In the genomic region with DNA sequence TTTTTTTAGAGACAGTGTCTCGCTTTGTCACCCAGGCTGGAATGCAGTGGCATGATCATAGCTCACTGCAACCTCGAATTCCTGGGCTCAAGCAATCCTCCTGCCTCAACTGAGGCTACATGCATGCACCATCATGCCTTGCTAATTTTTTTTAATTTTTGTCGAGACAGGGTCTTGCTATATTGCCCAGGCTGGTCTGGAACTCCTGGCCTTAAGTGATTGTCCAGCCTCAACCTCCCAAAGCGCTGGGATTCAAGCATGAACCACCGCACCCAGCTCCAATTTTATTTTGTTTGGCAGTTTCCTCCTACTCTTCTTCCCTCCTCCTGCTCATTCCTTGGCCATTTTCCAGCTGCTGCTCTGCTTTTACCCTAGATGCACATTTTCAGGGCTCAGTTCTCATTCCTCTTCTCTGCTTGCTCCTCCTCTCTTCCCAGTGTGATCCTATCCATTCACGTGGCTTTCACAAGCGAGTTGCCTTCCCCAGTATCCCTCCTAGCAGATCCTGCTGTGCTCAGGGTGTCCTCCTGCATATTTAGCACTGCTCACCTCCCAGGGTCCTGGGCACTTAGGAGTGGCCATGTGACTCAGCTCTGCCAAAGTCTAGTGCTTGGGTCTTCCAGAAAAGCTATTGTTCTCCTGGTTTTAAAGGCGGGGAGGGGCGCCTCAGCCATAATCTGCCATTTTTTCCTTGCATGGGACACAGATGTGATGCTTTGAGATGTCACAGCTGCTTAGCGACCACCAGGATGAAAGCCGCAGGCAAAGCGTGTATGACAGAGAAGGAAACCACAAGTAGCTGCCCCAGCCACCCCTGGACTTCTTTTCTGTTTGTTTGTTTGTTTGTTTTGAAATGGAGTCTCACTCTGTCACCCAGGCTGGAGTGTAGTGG, we compare ENCODE assay signal across 13 cellular contexts. TPM values are rescaled to one million over a fixed set of nuclear protein-coding genes. Genes with fewer than 3 reads are reported as not detected.
A peak's percentile ranks its signal among the peaks of the same experiment; 100 is the strongest.
DNase-seq lines count a peak whose midpoint lies in the region; ATAC-seq and TF ChIP-seq lines count a peak whose summit lies in the region.
"Had no signal": no experiment of that assay in that cellular context is flagged by ENCODE, and none has a peak within 500 bp of the region (broad histone marks: within the 10 kb centered on the region; RNA-seq: fewer than 3 reads in every experiment).

No MANE protein-coding gene starts in this region.

- peaks cover 10% of the 10 kb centered on the region for H3K36me3 Mint-ChIP-seq in Caco-2 (ENCODE audit: insufficient read depth, unreplicated experiment)
- H3K36me3 Mint-ChIP-seq: CD4-positive, alpha-beta memory T cell had no signal

- no peaks in the 10 kb centered on the region for H3K4me1 Mint-ChIP-seq in Caco-2 (ENCODE audit: low read depth, unreplicated experiment)
- H3K4me1 Mint-ChIP-seq: CD4-positive, alpha-beta memory T cell; central memory CD8-positive, alpha-beta T cell had no signal

- DNase-seq in AG04449 (ENCODE audit: low read depth, low spot score) (peak; percentile 38), choroid plexus epithelial cell (ENCODE audit: low read depth) (peak; percentile 88), DMS79 (lab: John Stamatoyannopoulos, UW) (no peak), Caco-2 (no peak)
- DNase-seq in stimulated activated CD4-positive, alpha-beta T cell treated with anti-CD3 and anti-CD28 coated beads, Interleukin-2, amount 100 ng/mL, for 48 hours, result no peak
- DNase-seq: CD4-positive, alpha-beta memory T cell; gastrocnemius medialis; NCI-H510A treated with DMSO at 0.1 percent for 48 hours had no signal

- CTCF ChIA-PET in AG04449 (lab: Yijun Ruan, JAX), result interaction anchor here (1.1 kb wide), 1 partner anchor 9 kb away, joined by 3 read pairs; no protein-coding TSS in a partner anchor
- CTCF ChIA-PET in HEK293 (lab: Yijun Ruan, JAX), result interaction anchor here (0.6 kb wide), 3 partner anchors 11 to 533 kb away, joined by 3 to 4 read pairs (median 3); no protein-coding TSS in a partner anchor
- CTCF ChIA-PET in Caco-2 (lab: Charles Lee), result no interaction called here

- H3K27me3 ChIP-seq in muscle layer of colon (ENCODE audit: control insufficient read depth in 1 of 2, insufficient read depth in 2 of 2, low read length in 2 of 2) (no peaks in the 10 kb centered on the region), Caco-2 (replicated peaks; ENCODE audit: control insufficient read depth, insufficient read depth, low read length) (no peaks in the 10 kb centered on the region)
- H3K27me3 ChIP-seq: gastrocnemius medialis had no signal

- no peaks in the 10 kb centered on the region for H3K4me1 ChIP-seq in HEK293 (ENCODE audit: control insufficient read depth, insufficient read depth, low read length)
- peaks cover 15% of the 10 kb centered on the region for H3K4me1 ChIP-seq in muscle layer of colon (ENCODE audit: insufficient read depth, low read length)
- H3K4me1 ChIP-seq in Caco-2, result no peaks in the 10 kb centered on the region
- H3K4me1 ChIP-seq: gastrocnemius medialis had no signal

- H3K27ac ChIP-seq in HEK293 (ENCODE audit: extremely low read depth, low read depth, low read length) (no peak overlapping the region), muscle layer of colon (ENCODE audit: low read depth, low read length) (peak overlapping the region; percentile 61)

- intact Hi-C loops in Caco-2 (cut with micrococcal nuclease; ENCODE audit: unreplicated experiment), result no loop called here

- TF ChIP-seq CTCF in AG04449 (IDR thresholded peaks at IDR 0.05; ENCODE audit: insufficient read depth, low read length, missing control alignments) (no peak), HEK293 (tag by site-specific recombination; IDR thresholded peaks at IDR 0.05) (no peak), choroid plexus epithelial cell (conservative IDR thresholded peaks at IDR 0.05; ENCODE audit: low read depth, low read length) (no peak), Caco-2 (IDR thresholded peaks at IDR 0.05; ENCODE audit: insufficient read depth in 1 of 2, low read depth in 1 of 2, low read length in 1 of 2, severe bottlenecking in 1 of 2, unreplicated experiment in 1 of 2) (no peak)

- no peaks in the 10 kb centered on the region for H3K27me3 Mint-ChIP-seq in Caco-2 (ENCODE audit: insufficient read depth, unreplicated experiment)
- H3K27me3 Mint-ChIP-seq: CD4-positive, alpha-beta memory T cell; central memory CD8-positive, alpha-beta T cell had no signal

- H3K27ac Mint-ChIP-seq in Caco-2 (ENCODE audit: unreplicated experiment), result no peak overlapping the region
- H3K27ac Mint-ChIP-seq: activated T-helper 1 cell treated with anti-CD3 and anti-CD28 coated beads, Interleukin-12 subunit alpha, Interleukin-12 subunit beta, Interleukin-2, Interleukin-4 antibody, amounts not matched to agents 30 ng/mL and 10 ng/mL and 1 ng/mL, durations not matched to agents 14 hours and 24 hours and 36 hours had no signal

- H3K4me3 Mint-ChIP-seq in Caco-2 (ENCODE audit: unreplicated experiment), result no peak overlapping the region
- H3K4me3 Mint-ChIP-seq: activated T-helper 1 cell treated with anti-CD3 and anti-CD28 coated beads, Interleukin-12 subunit alpha, Interleukin-12 subunit beta, Interleukin-2, Interleukin-4 antibody, amounts not matched to agents 30 ng/mL and 10 ng/mL and 1 ng/mL, durations not matched to agents 14 hours and 24 hours and 36 hours; CD4-positive, alpha-beta memory T cell; central memory CD8-positive, alpha-beta T cell had no signal

- BruUV-seq in Caco-2 (replicated peaks; lab: Mats Ljungman, UMichigan), result no TSS peak

- POLR2A ChIA-PET in AG04449 (lab: Yijun Ruan, JAX), result no interaction called here
- POLR2A ChIA-PET in HEK293 (lab: Yijun Ruan, JAX), result no interaction called here
- POLR2A ChIA-PET in Caco-2 (lab: Charles Lee), result no interaction called here

- H3K9me3 Mint-ChIP-seq in Caco-2 (ENCODE audit: unreplicated experiment), result no peaks in the 10 kb centered on the region
- H3K9me3 Mint-ChIP-seq: activated T-helper 1 cell treated with anti-CD3 and anti-CD28 coated beads, Interleukin-12 subunit alpha, Interleukin-12 subunit beta, Interleukin-2, Interleukin-4 antibody, amounts not matched to agents 30 ng/mL and 10 ng/mL and 1 ng/mL, durations not matched to agents 14 hours and 24 hours and 36 hours; CD4-positive, alpha-beta memory T cell; central memory CD8-positive, alpha-beta T cell had no signal

- H3K9me3 ChIP-seq in HEK293 (ENCODE audit: control insufficient read depth, insufficient read depth, low read depth, low read length), result no peaks in the 10 kb centered on the region
- H3K9me3 ChIP-seq in muscle layer of colon (ENCODE audit: low read length), result no peaks in the 10 kb centered on the region
- no peaks in the 10 kb centered on the region for H3K9me3 ChIP-seq in Caco-2
- H3K9me3 ChIP-seq: gastrocnemius medialis had no signal

- ATAC-seq in GM18517 (IDR thresholded peaks at IDR 0.05; ENCODE audit: unreplicated experiment), result no peak

- H3K36me3 ChIP-seq in HEK293 (ENCODE audit: control insufficient read depth in 2 of 2, insufficient read depth in 1 of 2, low read length in 2 of 2), result peaks cover 13 to 64% of the 10 kb centered on the region in 2 experiments
- H3K36me3 ChIP-seq in muscle layer of colon (ENCODE audit: insufficient read depth, low read length), result peaks cover 28% of the 10 kb centered on the region
- no peaks in the 10 kb centered on the region; the same call in 1 of the 2 replicates for H3K36me3 ChIP-seq in Caco-2 (ENCODE audit: control insufficient read depth, insufficient read depth, low read length)

- H3K4me3 ChIP-seq in AG04449 (ENCODE audit: low read depth, low read length) (no peak overlapping the region), HEK293 (ENCODE audit: low read depth, low read length) (no peak overlapping the region), choroid plexus epithelial cell (ENCODE audit: low read depth, low read length) (no peak overlapping the region), muscle layer of colon (ENCODE audit: low read depth in 1 of 2, low read length in 2 of 2) (no peak overlapping the region), Caco-2 (ENCODE audit: low read depth, low read length) (no peak overlapping the region)
- H3K4me3 ChIP-seq: gastrocnemius medialis had no signal

- no peak overlapping the region for H3K9ac ChIP-seq in muscle layer of colon (ENCODE audit: low read length)

TF ChIP-seq in HEK293, 187 proteins besides CTCF, POLR2A, EP300 and RAD21 (continues in another document):
- TF ChIP-seq FEZF1 (tag by site-specific recombination; IDR thresholded peaks at IDR 0.05) (peak; percentile 57), ZNF529 (tag by site-specific recombination; IDR thresholded peaks at IDR 0.05; ENCODE audit: insufficient replicate concordance) (no peak), GLIS1 (tag by site-specific recombination; IDR thresholded peaks at IDR 0.05) (peak; percentile 88), ZNF530 (tag by site-specific recombination; IDR thresholded peaks at IDR 0.05; ENCODE audit: low read depth) (no peak), KLF9 (tag by site-specific recombination; IDR thresholded peaks at IDR 0.05; ENCODE audit: low read depth) (no peak), ZNF433 (tag by site-specific recombination; IDR thresholded peaks at IDR 0.05; ENCODE audit: low read depth) (no peak), ZNF121 (tag by site-specific recombination; IDR thresholded peaks at IDR 0.05) (peak; percentile 95), ZFHX2 (tag by site-specific recombination; conservative IDR thresholded peaks at IDR 0.05) (peak; percentile 62), PRDM1 (tag by site-specific recombination; IDR thresholded peaks at IDR 0.05) (no peak)
- TF ChIP-seq, protein P1, sequence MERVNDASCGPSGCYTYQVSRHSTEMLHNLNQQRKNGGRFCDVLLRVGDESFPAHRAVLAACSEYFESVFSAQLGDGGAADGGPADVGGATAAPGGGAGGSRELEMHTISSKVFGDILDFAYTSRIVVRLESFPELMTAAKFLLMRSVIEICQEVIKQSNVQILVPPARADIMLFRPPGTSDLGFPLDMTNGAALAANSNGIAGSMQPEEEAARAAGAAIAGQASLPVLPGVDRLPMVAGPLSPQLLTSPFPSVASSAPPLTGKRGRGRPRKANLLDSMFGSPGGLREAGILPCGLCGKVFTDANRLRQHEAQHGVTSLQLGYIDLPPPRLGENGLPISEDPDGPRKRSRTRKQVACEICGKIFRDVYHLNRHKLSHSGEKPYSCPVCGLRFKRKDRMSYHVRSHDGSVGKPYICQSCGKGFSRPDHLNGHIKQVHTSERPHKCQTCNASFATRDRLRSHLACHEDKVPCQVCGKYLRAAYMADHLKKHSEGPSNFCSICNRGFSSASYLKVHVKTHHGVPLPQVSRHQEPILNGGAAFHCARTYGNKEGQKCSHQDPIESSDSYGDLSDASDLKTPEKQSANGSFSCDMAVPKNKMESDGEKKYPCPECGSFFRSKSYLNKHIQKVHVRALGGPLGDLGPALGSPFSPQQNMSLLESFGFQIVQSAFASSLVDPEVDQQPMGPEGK (tag by site-specific recombination; IDR thresholded peaks at IDR 0.05), result no peak

RNA-seq across cellular contexts. Expression of a gene that starts 33.6 kb away (rescaled TPM):
- 34.7 and 37.5 TPM in 2 replicates for total RNA-seq in Caco-2 (2022)

RNA-seq across cellular contexts. Expression of a gene that starts 36.0 kb away (rescaled TPM):
- total RNA-seq in Caco-2 (2022), result 50.0 and 57.2 TPM in 2 replicates

Comparison
In these comparisons a context has a peak if more than half of its experiments do, and no peak if none do; other contexts are left out.
1. DNase-seq: peak in AG04449 (single experiment) and choroid plexus epithelial cell (single experiment); none in DMS79 (single experiment), Caco-2 (0 of 2) and stimulated activated CD4-positive, alpha-beta T cell treated with anti-CD3 and anti-CD28 coated beads, Interleukin-2, amount 100 ng/mL, for 48 hours (0 of 2).